ENCODE assay signal across 13 cellular contexts in genomic region chr10:78336402-78336791, GRCh38.
DNase-seq lines count a peak whose midpoint lies in the region; ATAC-seq and TF ChIP-seq lines count a peak whose summit lies in the region.
"Had no signal": no experiment of that assay in that cellular context is flagged by ENCODE, and none has a peak within 500 bp of the region (broad histone marks: within the 10 kb centered on the region; RNA-seq: fewer than 3 reads in every experiment).

No MANE protein-coding gene starts in this region.

- peaks cover 0 to 18% of the 10 kb centered on the region in 2 donors for H3K4me1 ChIP-seq in right atrium auricular region
- peaks cover 36% of the 10 kb centered on the region for H3K4me1 ChIP-seq in skeletal muscle satellite cell (ENCODE audit: control insufficient read depth, insufficient read depth, low read length)

- H3K4me3 ChIP-seq in right atrium auricular region: no peak overlapping the region
- no peak overlapping the region for H3K4me3 ChIP-seq in skeletal muscle satellite cell (ENCODE audit: low read length)
- H3K4me3 ChIP-seq: K562, smooth muscle cell had no signal

- H3K9ac ChIP-seq in skeletal muscle satellite cell (ENCODE audit: low read depth, low read length): no peak overlapping the region

- ATAC-seq in HG03520 (IDR thresholded peaks at IDR 0.05; ENCODE audit: unreplicated experiment): no peak
- ATAC-seq in GM19324 (IDR thresholded peaks at IDR 0.05; ENCODE audit: low FRiP score, unreplicated experiment): no peak
- ATAC-seq: K562; stimulated activated effector memory CD8-positive, alpha-beta T cell treated with anti-CD3 and anti-CD28 coated beads, Interleukin-12 subunit alpha, Interleukin-12 subunit beta, amount 100 ng/mL, for 72 hours; T-cell had no signal

- H3K27ac ChIP-seq in right atrium auricular region: peak overlapping the region in 1 of 2 donors; percentile 27

- H3K36me3 ChIP-seq in right atrium auricular region: no peaks in the 10 kb centered on the region
- H3K36me3 ChIP-seq in skeletal muscle satellite cell (ENCODE audit: insufficient read depth, low read length): no peaks in the 10 kb centered on the region

- no peak for TF ChIP-seq CTCF in right atrium auricular region (IDR thresholded peaks at IDR 0.05)

- peak overlapping the region; percentile 30 for H3K4me2 ChIP-seq in skeletal muscle satellite cell (ENCODE audit: low read length)
- H3K4me2 ChIP-seq: smooth muscle cell had no signal

- H3K27me3 ChIP-seq in right atrium auricular region (no peaks in the 10 kb centered on the region), skeletal muscle satellite cell (ENCODE audit: control insufficient read depth, insufficient read depth, low read length) (peaks cover 9% of the 10 kb centered on the region)

- DNase-seq in GM03348 (ENCODE audit: low spot score): peak; percentile 95
- peak; percentile 93 for DNase-seq in amniotic epithelial cell (ENCODE audit: low read depth)
- DNase-seq in right atrium auricular region (ENCODE audit: low spot score): peak; percentile 57
- DNase-seq in posterior vena cava (ENCODE audit: low spot score): no peak
- no peak for DNase-seq in DMS153 treated with DMSO at 0.1 percent for 48 hours (lab: John Stamatoyannopoulos, UW; ENCODE audit: unreplicated experiment)
- DNase-seq: NCI-H510A had no signal

- intact Hi-C loops in posterior vena cava (cut with DNase I): no loop called here

- H3K9me3 ChIP-seq in right atrium auricular region (no peaks in the 10 kb centered on the region), skeletal muscle satellite cell (replicated peaks; ENCODE audit: low read length) (no peaks in the 10 kb centered on the region)

Comparison
In these comparisons a context has a peak if more than half of its experiments do, and no peak if none do; other contexts are left out.
1. DNase-seq: peak in GM03348 (single experiment), amniotic epithelial cell (single experiment) and right atrium auricular region (single experiment); none in posterior vena cava (single experiment) and DMS153 treated with DMSO at 0.1 percent for 48 hours (single experiment).